1 cellular context compared by ENCODE assay signal in the genomic region with DNA sequence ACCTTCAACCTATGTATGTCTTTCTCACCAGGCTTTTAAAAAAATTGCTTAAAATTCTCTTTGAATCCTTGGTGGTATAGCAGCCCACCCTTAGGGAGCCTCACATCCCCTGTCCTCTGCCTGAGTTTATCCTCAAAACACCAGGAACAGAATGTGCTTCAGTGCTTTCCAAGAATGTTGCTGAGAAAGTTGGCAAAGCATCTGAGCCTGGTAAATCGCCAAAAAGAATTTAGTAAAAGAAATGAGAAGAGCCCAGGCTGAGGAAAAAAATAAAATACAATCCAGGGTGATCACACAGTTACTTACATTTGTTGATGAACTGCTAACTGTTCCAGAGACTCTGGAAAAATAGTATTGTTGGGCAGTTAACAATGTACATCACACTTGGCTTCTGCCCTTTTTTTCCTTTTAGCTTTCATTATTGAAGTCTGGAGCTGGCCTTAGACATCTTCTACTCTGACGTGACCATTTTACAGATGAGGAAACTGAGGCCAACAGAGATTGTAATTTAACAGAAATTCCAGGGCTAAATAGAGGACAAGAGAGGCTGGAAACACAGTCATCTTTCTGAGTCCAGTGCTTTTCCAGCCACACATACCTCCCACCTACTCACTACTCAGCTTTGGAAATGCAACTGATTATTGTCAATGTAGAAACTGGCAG.
TF ChIP-seq lines count a peak whose summit lies in the region.

No MANE protein-coding gene starts in this region.

TF ChIP-seq in K562, 482 proteins besides CTCF, POLR2A, EP300 and RAD21 (continued from another document and continues in another):
- TF ChIP-seq, protein P1, sequence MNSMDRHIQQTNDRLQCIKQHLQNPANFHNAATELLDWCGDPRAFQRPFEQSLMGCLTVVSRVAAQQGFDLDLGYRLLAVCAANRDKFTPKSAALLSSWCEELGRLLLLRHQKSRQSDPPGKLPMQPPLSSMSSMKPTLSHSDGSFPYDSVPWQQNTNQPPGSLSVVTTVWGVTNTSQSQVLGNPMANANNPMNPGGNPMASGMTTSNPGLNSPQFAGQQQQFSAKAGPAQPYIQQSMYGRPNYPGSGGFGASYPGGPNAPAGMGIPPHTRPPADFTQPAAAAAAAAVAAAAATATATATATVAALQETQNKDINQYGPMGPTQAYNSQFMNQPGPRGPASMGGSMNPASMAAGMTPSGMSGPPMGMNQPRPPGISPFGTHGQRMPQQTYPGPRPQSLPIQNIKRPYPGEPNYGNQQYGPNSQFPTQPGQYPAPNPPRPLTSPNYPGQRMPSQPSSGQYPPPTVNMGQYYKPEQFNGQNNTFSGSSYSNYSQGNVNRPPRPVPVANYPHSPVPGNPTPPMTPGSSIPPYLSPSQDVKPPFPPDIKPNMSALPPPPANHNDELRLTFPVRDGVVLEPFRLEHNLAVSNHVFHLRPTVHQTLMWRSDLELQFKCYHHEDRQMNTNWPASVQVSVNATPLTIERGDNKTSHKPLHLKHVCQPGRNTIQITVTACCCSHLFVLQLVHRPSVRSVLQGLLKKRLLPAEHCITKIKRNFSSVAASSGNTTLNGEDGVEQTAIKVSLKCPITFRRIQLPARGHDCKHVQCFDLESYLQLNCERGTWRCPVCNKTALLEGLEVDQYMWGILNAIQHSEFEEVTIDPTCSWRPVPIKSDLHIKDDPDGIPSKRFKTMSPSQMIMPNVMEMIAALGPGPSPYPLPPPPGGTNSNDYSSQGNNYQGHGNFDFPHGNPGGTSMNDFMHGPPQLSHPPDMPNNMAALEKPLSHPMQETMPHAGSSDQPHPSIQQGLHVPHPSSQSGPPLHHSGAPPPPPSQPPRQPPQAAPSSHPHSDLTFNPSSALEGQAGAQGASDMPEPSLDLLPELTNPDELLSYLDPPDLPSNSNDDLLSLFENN (IDR thresholded peaks at IDR 0.05; ENCODE audit: low read depth in 2 of 2, low read length in 2 of 2) = no peak
- no peak for TF ChIP-seq HNRNPL (IDR thresholded peaks at IDR 0.05; ENCODE audit: low read depth, low read length)
- TF ChIP-seq, protein P2, sequence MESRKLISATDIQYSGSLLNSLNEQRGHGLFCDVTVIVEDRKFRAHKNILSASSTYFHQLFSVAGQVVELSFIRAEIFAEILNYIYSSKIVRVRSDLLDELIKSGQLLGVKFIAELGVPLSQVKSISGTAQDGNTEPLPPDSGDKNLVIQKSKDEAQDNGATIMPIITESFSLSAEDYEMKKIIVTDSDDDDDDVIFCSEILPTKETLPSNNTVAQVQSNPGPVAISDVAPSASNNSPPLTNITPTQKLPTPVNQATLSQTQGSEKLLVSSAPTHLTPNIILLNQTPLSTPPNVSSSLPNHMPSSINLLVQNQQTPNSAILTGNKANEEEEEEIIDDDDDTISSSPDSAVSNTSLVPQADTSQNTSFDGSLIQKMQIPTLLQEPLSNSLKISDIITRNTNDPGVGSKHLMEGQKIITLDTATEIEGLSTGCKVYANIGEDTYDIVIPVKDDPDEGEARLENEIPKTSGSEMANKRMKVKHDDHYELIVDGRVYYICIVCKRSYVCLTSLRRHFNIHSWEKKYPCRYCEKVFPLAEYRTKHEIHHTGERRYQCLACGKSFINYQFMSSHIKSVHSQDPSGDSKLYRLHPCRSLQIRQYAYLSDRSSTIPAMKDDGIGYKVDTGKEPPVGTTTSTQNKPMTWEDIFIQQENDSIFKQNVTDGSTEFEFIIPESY (CRISPR knock-in tag; IDR thresholded peaks at IDR 0.05) = no peak
- no peak for TF ChIP-seq NUFIP1 (IDR thresholded peaks at IDR 0.05; ENCODE audit: partially characterized antibody)
- TF ChIP-seq, protein P3, sequence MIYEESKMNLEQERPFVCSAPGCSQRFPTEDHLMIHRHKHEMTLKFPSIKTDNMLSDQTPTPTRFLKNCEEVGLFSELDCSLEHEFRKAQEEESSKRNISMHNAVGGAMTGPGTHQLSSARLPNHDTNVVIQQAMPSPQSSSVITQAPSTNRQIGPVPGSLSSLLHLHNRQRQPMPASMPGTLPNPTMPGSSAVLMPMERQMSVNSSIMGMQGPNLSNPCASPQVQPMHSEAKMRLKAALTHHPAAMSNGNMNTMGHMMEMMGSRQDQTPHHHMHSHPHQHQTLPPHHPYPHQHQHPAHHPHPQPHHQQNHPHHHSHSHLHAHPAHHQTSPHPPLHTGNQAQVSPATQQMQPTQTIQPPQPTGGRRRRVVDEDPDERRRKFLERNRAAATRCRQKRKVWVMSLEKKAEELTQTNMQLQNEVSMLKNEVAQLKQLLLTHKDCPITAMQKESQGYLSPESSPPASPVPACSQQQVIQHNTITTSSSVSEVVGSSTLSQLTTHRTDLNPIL (CRISPR knock-in tag; IDR thresholded peaks at IDR 0.05) = no peak
- TF ChIP-seq CHD4 (IDR thresholded peaks at IDR 0.05; ENCODE audit: insufficient read depth, insufficient replicate concordance, low read depth, low read length, poor library complexity, severe bottlenecking) = peak; percentile 59
- TF ChIP-seq HDAC2 (IDR thresholded peaks at IDR 0.05) = peak; percentile 27; the same call in 1 of the 2 replicates
- TF ChIP-seq ZNF57 (CRISPR knock-in tag; IDR thresholded peaks at IDR 0.05) = no peak
- TF ChIP-seq, protein P4, sequence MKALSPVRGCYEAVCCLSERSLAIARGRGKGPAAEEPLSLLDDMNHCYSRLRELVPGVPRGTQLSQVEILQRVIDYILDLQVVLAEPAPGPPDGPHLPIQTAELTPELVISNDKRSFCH (CRISPR knock-in tag; IDR thresholded peaks at IDR 0.05) = no peak
- TF ChIP-seq, protein P4 (tag; IDR thresholded peaks at IDR 0.05) = no peak
- TF ChIP-seq ZNF431 (CRISPR knock-in tag; IDR thresholded peaks at IDR 0.05) = no peak
- TF ChIP-seq, protein P5, sequence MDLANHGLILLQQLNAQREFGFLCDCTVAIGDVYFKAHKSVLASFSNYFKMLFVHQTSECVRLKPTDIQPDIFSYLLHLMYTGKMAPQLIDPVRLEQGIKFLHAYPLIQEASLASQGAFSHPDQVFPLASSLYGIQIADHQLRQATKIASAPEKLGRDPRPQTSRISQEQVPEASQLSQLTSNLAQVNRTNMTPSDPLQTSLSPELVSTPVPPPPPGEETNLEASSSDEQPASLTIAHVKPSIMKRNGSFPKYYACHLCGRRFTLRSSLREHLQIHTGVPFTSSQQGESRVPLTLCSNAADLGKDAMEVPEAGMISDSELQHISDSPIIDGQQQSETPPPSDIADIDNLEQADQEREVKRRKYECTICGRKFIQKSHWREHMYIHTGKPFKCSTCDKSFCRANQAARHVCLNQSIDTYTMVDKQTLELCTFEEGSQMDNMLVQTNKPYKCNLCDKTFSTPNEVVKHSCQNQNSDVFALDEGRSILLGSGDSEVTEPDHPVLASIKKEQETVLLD (IDR thresholded peaks at IDR 0.05) = no peak
- no peak for TF ChIP-seq NR2C2 (CRISPR knock-in tag; IDR thresholded peaks at IDR 0.05)
- TF ChIP-seq NR2C2 (tag; IDR thresholded peaks at IDR 0.05) = no peak
- TF ChIP-seq RB1 (IDR thresholded peaks at IDR 0.05; ENCODE audit: low read depth) = no peak
- TF ChIP-seq ZNF76 (CRISPR knock-in tag; IDR thresholded peaks at IDR 0.05; ENCODE audit: borderline replicate concordance) = no peak
- TF ChIP-seq, protein P6, sequence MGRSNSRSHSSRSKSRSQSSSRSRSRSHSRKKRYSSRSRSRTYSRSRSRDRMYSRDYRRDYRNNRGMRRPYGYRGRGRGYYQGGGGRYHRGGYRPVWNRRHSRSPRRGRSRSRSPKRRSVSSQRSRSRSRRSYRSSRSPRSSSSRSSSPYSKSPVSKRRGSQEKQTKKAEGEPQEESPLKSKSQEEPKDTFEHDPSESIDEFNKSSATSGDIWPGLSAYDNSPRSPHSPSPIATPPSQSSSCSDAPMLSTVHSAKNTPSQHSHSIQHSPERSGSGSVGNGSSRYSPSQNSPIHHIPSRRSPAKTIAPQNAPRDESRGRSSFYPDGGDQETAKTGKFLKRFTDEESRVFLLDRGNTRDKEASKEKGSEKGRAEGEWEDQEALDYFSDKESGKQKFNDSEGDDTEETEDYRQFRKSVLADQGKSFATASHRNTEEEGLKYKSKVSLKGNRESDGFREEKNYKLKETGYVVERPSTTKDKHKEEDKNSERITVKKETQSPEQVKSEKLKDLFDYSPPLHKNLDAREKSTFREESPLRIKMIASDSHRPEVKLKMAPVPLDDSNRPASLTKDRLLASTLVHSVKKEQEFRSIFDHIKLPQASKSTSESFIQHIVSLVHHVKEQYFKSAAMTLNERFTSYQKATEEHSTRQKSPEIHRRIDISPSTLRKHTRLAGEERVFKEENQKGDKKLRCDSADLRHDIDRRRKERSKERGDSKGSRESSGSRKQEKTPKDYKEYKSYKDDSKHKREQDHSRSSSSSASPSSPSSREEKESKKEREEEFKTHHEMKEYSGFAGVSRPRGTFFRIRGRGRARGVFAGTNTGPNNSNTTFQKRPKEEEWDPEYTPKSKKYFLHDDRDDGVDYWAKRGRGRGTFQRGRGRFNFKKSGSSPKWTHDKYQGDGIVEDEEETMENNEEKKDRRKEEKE (IDR thresholded peaks at IDR 0.05; ENCODE audit: borderline replicate concordance in 1 of 2, control insufficient read depth in 1 of 2, low read depth in 2 of 2, low read length in 1 of 2) = no peak
- TF ChIP-seq ZNF75A (CRISPR knock-in tag; IDR thresholded peaks at IDR 0.05) = no peak
- TF ChIP-seq HEY1 (CRISPR knock-in tag; IDR thresholded peaks at IDR 0.05; ENCODE audit: borderline replicate concordance) = no peak
- TF ChIP-seq BRCA1 (IDR thresholded peaks at IDR 0.05) = no peak
- TF ChIP-seq BRCA1 (CRISPR knock-in tag; IDR thresholded peaks at IDR 0.05) = no peak
- TF ChIP-seq L3MBTL2 (IDR thresholded peaks at IDR 0.05) = no peak
- TF ChIP-seq, protein P7, sequence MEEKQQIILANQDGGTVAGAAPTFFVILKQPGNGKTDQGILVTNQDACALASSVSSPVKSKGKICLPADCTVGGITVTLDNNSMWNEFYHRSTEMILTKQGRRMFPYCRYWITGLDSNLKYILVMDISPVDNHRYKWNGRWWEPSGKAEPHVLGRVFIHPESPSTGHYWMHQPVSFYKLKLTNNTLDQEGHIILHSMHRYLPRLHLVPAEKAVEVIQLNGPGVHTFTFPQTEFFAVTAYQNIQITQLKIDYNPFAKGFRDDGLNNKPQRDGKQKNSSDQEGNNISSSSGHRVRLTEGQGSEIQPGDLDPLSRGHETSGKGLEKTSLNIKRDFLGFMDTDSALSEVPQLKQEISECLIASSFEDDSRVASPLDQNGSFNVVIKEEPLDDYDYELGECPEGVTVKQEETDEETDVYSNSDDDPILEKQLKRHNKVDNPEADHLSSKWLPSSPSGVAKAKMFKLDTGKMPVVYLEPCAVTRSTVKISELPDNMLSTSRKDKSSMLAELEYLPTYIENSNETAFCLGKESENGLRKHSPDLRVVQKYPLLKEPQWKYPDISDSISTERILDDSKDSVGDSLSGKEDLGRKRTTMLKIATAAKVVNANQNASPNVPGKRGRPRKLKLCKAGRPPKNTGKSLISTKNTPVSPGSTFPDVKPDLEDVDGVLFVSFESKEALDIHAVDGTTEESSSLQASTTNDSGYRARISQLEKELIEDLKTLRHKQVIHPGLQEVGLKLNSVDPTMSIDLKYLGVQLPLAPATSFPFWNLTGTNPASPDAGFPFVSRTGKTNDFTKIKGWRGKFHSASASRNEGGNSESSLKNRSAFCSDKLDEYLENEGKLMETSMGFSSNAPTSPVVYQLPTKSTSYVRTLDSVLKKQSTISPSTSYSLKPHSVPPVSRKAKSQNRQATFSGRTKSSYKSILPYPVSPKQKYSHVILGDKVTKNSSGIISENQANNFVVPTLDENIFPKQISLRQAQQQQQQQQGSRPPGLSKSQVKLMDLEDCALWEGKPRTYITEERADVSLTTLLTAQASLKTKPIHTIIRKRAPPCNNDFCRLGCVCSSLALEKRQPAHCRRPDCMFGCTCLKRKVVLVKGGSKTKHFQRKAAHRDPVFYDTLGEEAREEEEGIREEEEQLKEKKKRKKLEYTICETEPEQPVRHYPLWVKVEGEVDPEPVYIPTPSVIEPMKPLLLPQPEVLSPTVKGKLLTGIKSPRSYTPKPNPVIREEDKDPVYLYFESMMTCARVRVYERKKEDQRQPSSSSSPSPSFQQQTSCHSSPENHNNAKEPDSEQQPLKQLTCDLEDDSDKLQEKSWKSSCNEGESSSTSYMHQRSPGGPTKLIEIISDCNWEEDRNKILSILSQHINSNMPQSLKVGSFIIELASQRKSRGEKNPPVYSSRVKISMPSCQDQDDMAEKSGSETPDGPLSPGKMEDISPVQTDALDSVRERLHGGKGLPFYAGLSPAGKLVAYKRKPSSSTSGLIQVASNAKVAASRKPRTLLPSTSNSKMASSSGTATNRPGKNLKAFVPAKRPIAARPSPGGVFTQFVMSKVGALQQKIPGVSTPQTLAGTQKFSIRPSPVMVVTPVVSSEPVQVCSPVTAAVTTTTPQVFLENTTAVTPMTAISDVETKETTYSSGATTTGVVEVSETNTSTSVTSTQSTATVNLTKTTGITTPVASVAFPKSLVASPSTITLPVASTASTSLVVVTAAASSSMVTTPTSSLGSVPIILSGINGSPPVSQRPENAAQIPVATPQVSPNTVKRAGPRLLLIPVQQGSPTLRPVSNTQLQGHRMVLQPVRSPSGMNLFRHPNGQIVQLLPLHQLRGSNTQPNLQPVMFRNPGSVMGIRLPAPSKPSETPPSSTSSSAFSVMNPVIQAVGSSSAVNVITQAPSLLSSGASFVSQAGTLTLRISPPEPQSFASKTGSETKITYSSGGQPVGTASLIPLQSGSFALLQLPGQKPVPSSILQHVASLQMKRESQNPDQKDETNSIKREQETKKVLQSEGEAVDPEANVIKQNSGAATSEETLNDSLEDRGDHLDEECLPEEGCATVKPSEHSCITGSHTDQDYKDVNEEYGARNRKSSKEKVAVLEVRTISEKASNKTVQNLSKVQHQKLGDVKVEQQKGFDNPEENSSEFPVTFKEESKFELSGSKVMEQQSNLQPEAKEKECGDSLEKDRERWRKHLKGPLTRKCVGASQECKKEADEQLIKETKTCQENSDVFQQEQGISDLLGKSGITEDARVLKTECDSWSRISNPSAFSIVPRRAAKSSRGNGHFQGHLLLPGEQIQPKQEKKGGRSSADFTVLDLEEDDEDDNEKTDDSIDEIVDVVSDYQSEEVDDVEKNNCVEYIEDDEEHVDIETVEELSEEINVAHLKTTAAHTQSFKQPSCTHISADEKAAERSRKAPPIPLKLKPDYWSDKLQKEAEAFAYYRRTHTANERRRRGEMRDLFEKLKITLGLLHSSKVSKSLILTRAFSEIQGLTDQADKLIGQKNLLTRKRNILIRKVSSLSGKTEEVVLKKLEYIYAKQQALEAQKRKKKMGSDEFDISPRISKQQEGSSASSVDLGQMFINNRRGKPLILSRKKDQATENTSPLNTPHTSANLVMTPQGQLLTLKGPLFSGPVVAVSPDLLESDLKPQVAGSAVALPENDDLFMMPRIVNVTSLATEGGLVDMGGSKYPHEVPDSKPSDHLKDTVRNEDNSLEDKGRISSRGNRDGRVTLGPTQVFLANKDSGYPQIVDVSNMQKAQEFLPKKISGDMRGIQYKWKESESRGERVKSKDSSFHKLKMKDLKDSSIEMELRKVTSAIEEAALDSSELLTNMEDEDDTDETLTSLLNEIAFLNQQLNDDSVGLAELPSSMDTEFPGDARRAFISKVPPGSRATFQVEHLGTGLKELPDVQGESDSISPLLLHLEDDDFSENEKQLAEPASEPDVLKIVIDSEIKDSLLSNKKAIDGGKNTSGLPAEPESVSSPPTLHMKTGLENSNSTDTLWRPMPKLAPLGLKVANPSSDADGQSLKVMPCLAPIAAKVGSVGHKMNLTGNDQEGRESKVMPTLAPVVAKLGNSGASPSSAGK (IDR thresholded peaks at IDR 0.05) = no peak
- no peak for TF ChIP-seq POU5F1 (IDR thresholded peaks at IDR 0.05; ENCODE audit: borderline replicate concordance, low read depth, low read length, partially characterized antibody)
- TF ChIP-seq, protein P8, sequence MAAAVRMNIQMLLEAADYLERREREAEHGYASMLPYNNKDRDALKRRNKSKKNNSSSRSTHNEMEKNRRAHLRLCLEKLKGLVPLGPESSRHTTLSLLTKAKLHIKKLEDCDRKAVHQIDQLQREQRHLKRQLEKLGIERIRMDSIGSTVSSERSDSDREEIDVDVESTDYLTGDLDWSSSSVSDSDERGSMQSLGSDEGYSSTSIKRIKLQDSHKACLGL (CRISPR knock-in tag; IDR thresholded peaks at IDR 0.05; ENCODE audit: borderline replicate concordance, poor library complexity, severe bottlenecking) = no peak
- no peak for TF ChIP-seq NR2C1 (IDR thresholded peaks at IDR 0.05)
- no peak for TF ChIP-seq NR2C1 (tag; IDR thresholded peaks at IDR 0.05)
- TF ChIP-seq MAFG (tag; conservative IDR thresholded peaks at IDR 0.05) = no peak
- no peak for TF ChIP-seq GABPA (tag; conservative IDR thresholded peaks at IDR 0.05; ENCODE audit: low read depth)
- no peak for TF ChIP-seq DDX20 (tag; IDR thresholded peaks at IDR 0.05; ENCODE audit: low read depth)
